8 cellular contexts compared by ENCODE assay signal in genomic region chr4:6782147-6782845, GRCh38. TPM values are rescaled to one million over a fixed set of nuclear protein-coding genes. Genes with fewer than 3 reads are reported as not detected.
DNase-seq lines count a peak whose midpoint lies in the region; ATAC-seq and TF ChIP-seq lines count a peak whose summit lies in the region.

Gene KIAA0232, plus strand, starts transcription at chr4:6782727. Its CDS starts 41,727 bp downstream, at chr4:6824454.

- H3K4me1 Mint-ChIP-seq in CD4-positive, CD25-positive, alpha-beta regulatory T cell, result peaks cover 19 to 69% (median 50%) of the 10 kb centered on the region in 4 donors
- peaks cover 60% of the 10 kb centered on the region for H3K4me1 Mint-ChIP-seq in activated CD4-positive, alpha-beta memory T cell treated with anti-CD3 and anti-CD28 coated beads, Interleukin-2, amount 10 ng/mL, durations not matched to agents 7 days and 5 days

- no peaks in the 10 kb centered on the region for H3K9me3 ChIP-seq in CD4-positive, CD25-positive, alpha-beta regulatory T cell (ENCODE audit: control insufficient read depth in 2 of 2, low read length in 2 of 2)
- no peaks in the 10 kb centered on the region for H3K9me3 ChIP-seq in duodenal mucosa (ENCODE audit: control insufficient read depth in 1 of 2, low read length in 2 of 2)
- no peaks in the 10 kb centered on the region for H3K9me3 ChIP-seq in lower lobe of right lung

- peak; percentile 81 to 82 for ATAC-seq in CD4-positive, CD25-positive, alpha-beta regulatory T cell (ENCODE audit: low read depth in 2 of 2)
- ATAC-seq in GM19438 (IDR thresholded peaks at IDR 0.05; ENCODE audit: low read depth, unreplicated experiment) (peak; percentile 57), HG03575 (IDR thresholded peaks at IDR 0.05; ENCODE audit: extremely low read depth, insufficient number of reproducible peaks, low FRiP score, unreplicated experiment) (peak; percentile 47), lower lobe of right lung (peak; percentile 88 to 93)

- no peaks in the 10 kb centered on the region for H3K27me3 ChIP-seq in CD4-positive, CD25-positive, alpha-beta regulatory T cell (ENCODE audit: control insufficient read depth, insufficient read depth, low read length)
- H3K27me3 ChIP-seq in duodenal mucosa (ENCODE audit: control insufficient read depth in 1 of 2, insufficient read depth in 2 of 2, low read length in 2 of 2) (no peaks in the 10 kb centered on the region), lower lobe of right lung (ENCODE audit: low read depth) (no peaks in the 10 kb centered on the region)

- POLR2A ChIA-PET in activated CD4-positive, alpha-beta memory T cell treated with anti-CD3 and anti-CD28 coated beads, Interleukin-2, amount 10 ng/mL, durations not matched to agents 7 days and 5 days (lab: Charles Lee), result interaction anchor here (0.9 to 3.8 kb wide), 12 partner anchors 14 to 141 kb away, joined by 3 to 16 read pairs (median 4); partner anchors contain the start of genes BLOC1S4 and TBC1D14

- H3K9me3 Mint-ChIP-seq in CD4-positive, CD25-positive, alpha-beta regulatory T cell, result no peaks in the 10 kb centered on the region
- H3K9me3 Mint-ChIP-seq in activated CD4-positive, alpha-beta memory T cell treated with anti-CD3 and anti-CD28 coated beads, Interleukin-2, amount 10 ng/mL, durations not matched to agents 7 days and 5 days, result no peaks in the 10 kb centered on the region

- CTCF ChIA-PET in activated CD4-positive, alpha-beta memory T cell treated with anti-CD3 and anti-CD28 coated beads, Interleukin-2, amount 10 ng/mL, durations not matched to agents 7 days and 5 days (lab: Charles Lee), result interaction anchor here (1.0 to 3.0 kb wide), 3 partner anchors 14 to 91 kb away, joined by 3 to 9 read pairs (median 4); no protein-coding TSS in a partner anchor

- H3K4me1 ChIP-seq in CD4-positive, CD25-positive, alpha-beta regulatory T cell (ENCODE audit: control insufficient read depth, insufficient read depth, low read length, poor library complexity, severe bottlenecking), result peaks cover 42% of the 10 kb centered on the region
- H3K4me1 ChIP-seq in duodenal mucosa (ENCODE audit: control insufficient read depth in 1 of 2, insufficient read depth in 2 of 2, low read length in 2 of 2) (peaks cover 26 to 27% of the 10 kb centered on the region in 2 donors), lower lobe of right lung (peaks cover 27% of the 10 kb centered on the region)

- H3K36me3 Mint-ChIP-seq in CD4-positive, CD25-positive, alpha-beta regulatory T cell, result no peaks in the 10 kb centered on the region
- peaks cover 11% of the 10 kb centered on the region for H3K36me3 Mint-ChIP-seq in activated CD4-positive, alpha-beta memory T cell treated with anti-CD3 and anti-CD28 coated beads, Interleukin-2, amount 10 ng/mL, durations not matched to agents 7 days and 5 days (ENCODE audit: low read depth)

- H3K9ac ChIP-seq in duodenal mucosa (ENCODE audit: low read depth in 1 of 2, low read length in 2 of 2), result peak within 1 kb of the TSS; percentile 76 to 93

- H3K4me3 Mint-ChIP-seq in CD4-positive, CD25-positive, alpha-beta regulatory T cell, result peak within 1 kb of the TSS; percentile 86 to 91 (median 90)
- peak within 1 kb of the TSS; percentile 79 for H3K4me3 Mint-ChIP-seq in activated CD4-positive, alpha-beta memory T cell treated with anti-CD3 and anti-CD28 coated beads, Interleukin-2, amount 10 ng/mL, durations not matched to agents 7 days and 5 days

- peak; percentile 87 to 94 (median 92) for DNase-seq in CD4-positive, CD25-positive, alpha-beta regulatory T cell
- peak; percentile 62 for DNase-seq in NCI-H82 treated with DMSO at 0.1 percent for 48 hours (lab: John Stamatoyannopoulos, UW; ENCODE audit: unreplicated experiment)
- peak; percentile 90 for DNase-seq in activated CD4-positive, alpha-beta memory T cell treated with anti-CD3 and anti-CD28 coated beads, Interleukin-2, amount 10 ng/mL, durations not matched to agents 7 days and 5 days
- peak; percentile 94 for DNase-seq in lower lobe of right lung
- peak; percentile 72 to 84 (median 82) for DNase-seq in stimulated activated CD4-positive, alpha-beta T cell treated with anti-CD3 and anti-CD28 coated beads, TNF-alpha, amount 100 ng/mL, for 1 hour (ENCODE audit: low read depth in 3 of 3, low spot score in 1 of 3)

- H3K27me3 Mint-ChIP-seq in CD4-positive, CD25-positive, alpha-beta regulatory T cell, result peaks cover 14% of the 10 kb centered on the region
- peaks cover 2% of the 10 kb centered on the region for H3K27me3 Mint-ChIP-seq in activated CD4-positive, alpha-beta memory T cell treated with anti-CD3 and anti-CD28 coated beads, Interleukin-2, amount 10 ng/mL, durations not matched to agents 7 days and 5 days

- TF ChIP-seq CTCF in lower lobe of right lung (IDR thresholded peaks at IDR 0.05), result no peak

- peak within 1 kb of the TSS; percentile 46 to 92 (median 69) for H3K27ac Mint-ChIP-seq in CD4-positive, CD25-positive, alpha-beta regulatory T cell
- H3K27ac Mint-ChIP-seq in activated CD4-positive, alpha-beta memory T cell treated with anti-CD3 and anti-CD28 coated beads, Interleukin-2, amount 10 ng/mL, durations not matched to agents 7 days and 5 days, result peak within 1 kb of the TSS; percentile 79

- H3K36me3 ChIP-seq in CD4-positive, CD25-positive, alpha-beta regulatory T cell (ENCODE audit: control insufficient read depth, insufficient read depth, low read length), result no peaks in the 10 kb centered on the region
- H3K36me3 ChIP-seq in duodenal mucosa (ENCODE audit: control insufficient read depth in 1 of 2, insufficient read depth in 2 of 2, low read length in 2 of 2), result no peaks in the 10 kb centered on the region
- peaks cover 7% of the 10 kb centered on the region for H3K36me3 ChIP-seq in lower lobe of right lung

- intact Hi-C loops in lower lobe of right lung (cut with DNase I), result no loop called here

- peak within 1 kb of the TSS; percentile 95 for H3K27ac ChIP-seq in CD4-positive, CD25-positive, alpha-beta regulatory T cell (ENCODE audit: insufficient read depth, low read length, poor library complexity, severe bottlenecking)
- H3K27ac ChIP-seq in duodenal mucosa (ENCODE audit: low read depth, low read length) (peak within 1 kb of the TSS; percentile 94), lower lobe of right lung (peak within 1 kb of the TSS; percentile 98)

- H3K4me3 ChIP-seq in CD4-positive, CD25-positive, alpha-beta regulatory T cell (ENCODE audit: low read depth, low read length), result peak within 1 kb of the TSS; percentile 68
- H3K4me3 ChIP-seq in duodenal mucosa (ENCODE audit: low read depth in 1 of 2, low read length in 2 of 2) (peak within 1 kb of the TSS; percentile 79 to 92), lower lobe of right lung (peak within 1 kb of the TSS; percentile 92)

RNA-seq across cellular contexts. Expression of gene KIAA0232, which starts in this region (rescaled TPM):
- 25.3 TPM for total RNA-seq in CD4-positive, CD25-positive, alpha-beta regulatory T cell
- 10 to 100 TPM in 2 of 4 donors, 1 to 10 TPM in 2; 5.6 to 16.7 (median 10.8) TPM for polyA plus RNA-seq in CD4-positive, CD25-positive, alpha-beta regulatory T cell
- total RNA-seq in activated CD4-positive, alpha-beta memory T cell treated with anti-CD3 and anti-CD28 coated beads, Interleukin-2, amount 10 ng/mL, durations not matched to agents 7 days and 5 days, result 10 to 100 TPM; 23.2 to 24.1 TPM
- total RNA-seq in lower lobe of right lung, result 28.1 TPM

Comparison
In these comparisons a context has a peak if more than half of its experiments do, and no peak if none do; other contexts are left out.
1. Peak in every context shown above with its lines: DNase-seq, ATAC-seq, H3K4me3 ChIP-seq and H3K27ac ChIP-seq.